Comparison of ENCODE assay signal across 9 cellular contexts in the genomic region with DNA sequence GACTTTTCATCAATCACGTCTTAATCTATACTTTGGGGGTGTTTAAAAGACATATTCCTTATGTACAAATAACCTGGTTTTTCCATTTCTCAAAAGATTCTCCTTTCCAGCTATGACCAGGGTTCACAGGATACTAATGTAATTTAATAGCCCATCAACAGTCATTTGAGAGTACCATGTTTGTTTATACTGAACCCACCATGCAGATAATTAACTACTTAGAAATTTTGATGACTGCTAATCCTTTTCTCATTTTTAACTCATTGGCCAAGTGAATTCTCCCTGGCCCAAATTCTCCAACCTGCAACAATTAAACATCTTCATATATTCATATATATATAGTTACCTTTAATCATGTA. TPM values are rescaled to one million over a fixed set of nuclear protein-coding genes. Genes with fewer than 3 reads are reported as not detected.
DNase-seq lines count a peak whose midpoint lies in the region; ATAC-seq and TF ChIP-seq lines count a peak whose summit lies in the region.
"Had no signal": no experiment of that assay in that cellular context is flagged by ENCODE, and none has a peak within 500 bp of the region (broad histone marks: within the 10 kb centered on the region; RNA-seq: fewer than 3 reads in every experiment).

No MANE protein-coding gene starts in this region.

- H3K4me1 ChIP-seq in BLaER1 treated with 17β-estradiol and CSF1 and Interleukin-3, amounts not matched to agents 10 nM and 100 nM: peaks cover 31 to 76% (median 60%) of the 10 kb centered on the region in 10 experiments
- peaks cover 19% of the 10 kb centered on the region for H3K4me1 ChIP-seq in HUES48 (ENCODE audit: control insufficient read depth, insufficient read depth, low read length)

- peak overlapping the region in 10 of 11 experiments; percentile 66 to 97 (median 94) for H3K4me2 ChIP-seq in BLaER1 treated with 17β-estradiol and CSF1 and Interleukin-3, amounts not matched to agents 10 nM and 100 nM

- H3K9me3 Mint-ChIP-seq in brain: peaks cover 0 to 4% (median 0%) of the 10 kb centered on the region in 5 experiments
- H3K9me3 Mint-ChIP-seq in natural killer cell treated with Interleukin-12 subunit alpha and Interleukin-12 subunit beta and Interleukin-15 and Interleukin-18, amount 100 ng/mL, for 72 hours: no peaks in the 10 kb centered on the region

- peaks cover 0 to 25% (median 9%) of the 10 kb centered on the region in 11 experiments; a peak in 13 of 22 replicates for H4K20me1 ChIP-seq in BLaER1 treated with 17β-estradiol and CSF1 and Interleukin-3, amounts not matched to agents 10 nM and 100 nM

- peak overlapping the region in 4 of 10 experiments; percentile 59 to 66 (median 64); a peak in 4 of 20 replicates for H3K4me3 ChIP-seq in BLaER1 treated with 17β-estradiol and CSF1 and Interleukin-3, amounts not matched to agents 10 nM and 100 nM
- peak overlapping the region; percentile 86; the same call in 1 of the 2 replicates for H3K4me3 ChIP-seq in HUES48 (ENCODE audit: low read depth, low read length)

- intact Hi-C loops in posterior cingulate gyrus (cut with DNase I): loop anchor here (10.0 kb wide), 1 partner anchor 350 kb away; no protein-coding TSS in a partner anchor

- no peaks in the 10 kb centered on the region for H3K27me3 Mint-ChIP-seq in brain
- no peaks in the 10 kb centered on the region for H3K27me3 Mint-ChIP-seq in natural killer cell treated with Interleukin-12 subunit alpha and Interleukin-12 subunit beta and Interleukin-15 and Interleukin-18, amount 100 ng/mL, for 72 hours

- peak overlapping the region in 10 of 11 experiments; percentile 89 to 99 (median 97); a peak in 16 of 22 replicates for H3K27ac ChIP-seq in BLaER1 treated with 17β-estradiol and CSF1 and Interleukin-3, amounts not matched to agents 10 nM and 100 nM
- H3K27ac ChIP-seq in HUES48 (ENCODE audit: low read depth, low read length): peak overlapping the region; percentile 95

- DNase-seq in natural killer cell treated with Interleukin-12 subunit alpha and Interleukin-12 subunit beta and Interleukin-15 and Interleukin-18, amount 100 ng/mL, for 72 hours (ENCODE audit: low spot score): no peak
- no peak for DNase-seq in HuH-7.5 (ENCODE audit: low spot score)
- DNase-seq in effector CD4-positive, alpha-beta T cell: no peak
- DNase-seq in posterior cingulate gyrus: no peak
- no peak for DNase-seq in stimulated activated CD4-positive, alpha-beta T cell treated with anti-CD3 and anti-CD28 coated beads, Interleukin-4, amount 100 ng/mL, for 24 hours
- DNase-seq: stimulated activated CD4-positive, alpha-beta T cell treated with anti-CD3 and anti-CD28 coated beads, Interleukin-4, amount 100 ng/mL, for 1 hour had no signal

- no peaks in the 10 kb centered on the region for H3K9me3 ChIP-seq in BLaER1 treated with 17β-estradiol and CSF1 and Interleukin-3, amounts not matched to agents 10 nM and 100 nM (replicated peaks in 1 of 11)
- H3K9me3 ChIP-seq in HUES48 (ENCODE audit: control insufficient read depth, insufficient read depth, low read length): no peaks in the 10 kb centered on the region

- H3K4me1 Mint-ChIP-seq in brain: peaks cover 32% of the 10 kb centered on the region
- H3K4me1 Mint-ChIP-seq in natural killer cell treated with Interleukin-12 subunit alpha and Interleukin-12 subunit beta and Interleukin-15 and Interleukin-18, amount 100 ng/mL, for 72 hours (ENCODE audit: low read depth in 2 of 2): peaks cover 48 to 57% of the 10 kb centered on the region in 2 donors

- TF ChIP-seq CTCF in brain (conservative IDR thresholded peaks at IDR 0.05): no peak

- H3K27me3 ChIP-seq in BLaER1 treated with 17β-estradiol and CSF1 and Interleukin-3, amounts not matched to agents 10 nM and 100 nM: no peaks in the 10 kb centered on the region
- H3K27me3 ChIP-seq in HUES48 (ENCODE audit: control insufficient read depth, insufficient read depth, low read length): no peaks in the 10 kb centered on the region

- H3K36me3 Mint-ChIP-seq in brain: no peaks in the 10 kb centered on the region
- no peaks in the 10 kb centered on the region for H3K36me3 Mint-ChIP-seq in natural killer cell treated with Interleukin-12 subunit alpha and Interleukin-12 subunit beta and Interleukin-15 and Interleukin-18, amount 100 ng/mL, for 72 hours

- peak overlapping the region; percentile 95 to 100 (median 99) for H3K4me3 Mint-ChIP-seq in brain
- H3K4me3 Mint-ChIP-seq in natural killer cell treated with Interleukin-12 subunit alpha and Interleukin-12 subunit beta and Interleukin-15 and Interleukin-18, amount 100 ng/mL, for 72 hours: peak overlapping the region; percentile 99

- H3K27ac Mint-ChIP-seq in brain: peak overlapping the region; percentile 99 to 100 (median 100)
- H3K27ac Mint-ChIP-seq in natural killer cell treated with Interleukin-12 subunit alpha and Interleukin-12 subunit beta and Interleukin-15 and Interleukin-18, amount 100 ng/mL, for 72 hours: peak overlapping the region; percentile 99

- peaks cover 5 to 31% (median 22%) of the 10 kb centered on the region in 11 experiments; a peak in 20 of 22 replicates for H3K36me3 ChIP-seq in BLaER1 treated with 17β-estradiol and CSF1 and Interleukin-3, amounts not matched to agents 10 nM and 100 nM
- H3K36me3 ChIP-seq in HUES48 (ENCODE audit: control insufficient read depth, insufficient read depth, low read length): peaks cover 8% of the 10 kb centered on the region

- ATAC-seq in natural killer cell treated with Interleukin-12 subunit alpha and Interleukin-12 subunit beta and Interleukin-15 and Interleukin-18, amount 100 ng/mL, for 72 hours: no peak

- peak overlapping the region in 7 of 11 experiments; percentile 88 to 97 (median 96); a peak in 12 of 22 replicates for H3K9ac ChIP-seq in BLaER1 treated with 17β-estradiol and CSF1 and Interleukin-3, amounts not matched to agents 10 nM and 100 nM
- no peak overlapping the region for H3K9ac ChIP-seq in HUES48 (ENCODE audit: low read depth, low read length)

RNA-seq across cellular contexts. Expression of a gene that starts 28.8 kb away (rescaled TPM):
- 27.1 TPM for polyA plus RNA-seq in brain (ENCODE audit: insufficient read depth, low read depth, low replicate concordance)
- total RNA-seq in natural killer cell treated with Interleukin-12 subunit alpha and Interleukin-12 subunit beta and Interleukin-15 and Interleukin-18, amount 100 ng/mL, for 72 hours: 100 to 1,000 TPM; 152 to 172 TPM
